In genomic region chr12:53728206-53728605, GRCh38 we compare ENCODE assay signal across 9 cellular contexts. TPM values are rescaled to one million over a fixed set of nuclear protein-coding genes. Genes with fewer than 3 reads are reported as not detected.
DNase-seq lines count a peak whose midpoint lies in the region; ATAC-seq and TF ChIP-seq lines count a peak whose summit lies in the region.
"Had no signal": no experiment of that assay in that cellular context is flagged by ENCODE, and none has a peak within 500 bp of the region (broad histone marks: within the 10 kb centered on the region; RNA-seq: fewer than 3 reads in every experiment).

No MANE protein-coding gene starts in this region.

- H3K27ac ChIP-seq in ectodermal cell (ENCODE audit: insufficient read depth, low read depth, low read length, poor library complexity, severe bottlenecking) (peak overlapping the region; percentile 61), neutrophil (no peak overlapping the region)
- H3K27ac ChIP-seq: foreskin keratinocyte had no signal

- H3K36me3 ChIP-seq in ectodermal cell (ENCODE audit: control insufficient read depth, insufficient read depth, low read length) = no peaks in the 10 kb centered on the region
- H3K36me3 ChIP-seq in neutrophil = peaks cover 21% of the 10 kb centered on the region

- ATAC-seq in HG03354 (IDR thresholded peaks at IDR 0.05; ENCODE audit: poor library complexity, severe bottlenecking, unreplicated experiment) (no peak), HG02852 (IDR thresholded peaks at IDR 0.05; ENCODE audit: unreplicated experiment) (no peak)

- H3K4me1 ChIP-seq in ectodermal cell (ENCODE audit: control insufficient read depth, insufficient read depth, low read length) (peaks cover 8% of the 10 kb centered on the region), neutrophil (ENCODE audit: control insufficient read depth in 1 of 2, insufficient read depth in 1 of 2, low read depth in 1 of 2, low read length in 1 of 2) (peaks cover 20 to 21% of the 10 kb centered on the region in 2 experiments)

- peak overlapping the region; percentile 92 for H3K4me3 Mint-ChIP-seq in Calu3 (ENCODE audit: low read depth, unreplicated experiment)

- no peak for DNase-seq in Calu3
- peak; percentile 50 for DNase-seq in NCI-H774 (lab: John Stamatoyannopoulos, UW)
- DNase-seq in OCI-M1 (lab: John Stamatoyannopoulos, UW) = no peak
- DNase-seq in GDM1 (lab: John Stamatoyannopoulos, UW) = no peak

- CTCF ChIA-PET in Calu3 (lab: Charles Lee) = interaction anchor here (0.6 to 1.6 kb wide), 4 partner anchors 15 to 283 kb away, joined by 3 to 4 read pairs (median 3); no protein-coding TSS in a partner anchor

- intact Hi-C loops in Calu3 (cut with micrococcal nuclease; ENCODE audit: unreplicated experiment) = no loop called here

- TF ChIP-seq CTCF in Calu3 (IDR thresholded peaks at IDR 0.05; ENCODE audit: unreplicated experiment) = no peak
- no peak for TF ChIP-seq CTCF in neutrophil (IDR thresholded peaks at IDR 0.05)

- H3K27me3 ChIP-seq in ectodermal cell (ENCODE audit: control insufficient read depth, insufficient read depth, low read length, poor library complexity, severe bottlenecking) (peaks cover 3% of the 10 kb centered on the region), neutrophil (peaks cover 24% of the 10 kb centered on the region)
- H3K27me3 ChIP-seq: foreskin keratinocyte had no signal

- 15 to 23% methylated on average over 7 of the region's 7 CpGs for WGBS in ectodermal cell, 2 experiments

- no peaks in the 10 kb centered on the region for H3K9me3 Mint-ChIP-seq in Calu3 (ENCODE audit: low read depth, unreplicated experiment)

- H3K36me3 Mint-ChIP-seq in Calu3 (ENCODE audit: insufficient read depth, unreplicated experiment) = peaks cover 16% of the 10 kb centered on the region

- no peak overlapping the region for H3K27ac Mint-ChIP-seq in Calu3 (ENCODE audit: unreplicated experiment)

- peaks cover 10% of the 10 kb centered on the region for H3K4me1 Mint-ChIP-seq in Calu3 (ENCODE audit: low read depth, unreplicated experiment)

- peak overlapping the region; percentile 82 for H3K4me3 ChIP-seq in ectodermal cell (ENCODE audit: insufficient read depth, low read depth, low read length)
- H3K4me3 ChIP-seq in neutrophil (ENCODE audit: low read depth in 1 of 2, low read length in 1 of 2) = peak overlapping the region; percentile 75 to 87

- no peaks in the 10 kb centered on the region for H3K27me3 Mint-ChIP-seq in Calu3 (ENCODE audit: unreplicated experiment)

- BruUV-seq in Calu3 (replicated peaks; lab: Mats Ljungman, UMichigan) = no TSS peak

- H3K9me3 ChIP-seq in ectodermal cell (ENCODE audit: control insufficient read depth, low read length) (no peaks in the 10 kb centered on the region), neutrophil (no peaks in the 10 kb centered on the region)

RNA-seq across cellular contexts. Expression of gene CALCOCO1, which starts 1.0 kb away (rescaled TPM):
- total RNA-seq in Calu3 (2022) = 42.1 and 44.4 TPM in 2 replicates
- 65.5 TPM for polyA plus RNA-seq in ectodermal cell (2013, experiment 1 of 4)
- polyA plus RNA-seq in ectodermal cell (2013, experiment 2 of 4) = 66.7 TPM
- 51.8 TPM for polyA plus RNA-seq in ectodermal cell (2013, experiment 3 of 4)
- polyA plus RNA-seq in ectodermal cell (2013, experiment 4 of 4) = 63.4 TPM

RNA-seq across cellular contexts. Expression of gene CISTR, which starts 23.6 kb away (rescaled TPM):
- not detected in 2 replicates for total RNA-seq in Calu3 (2022)
- not detected for polyA plus RNA-seq in ectodermal cell (2013, experiment 1 of 4)
- polyA plus RNA-seq in ectodermal cell (2013, experiment 2 of 4) = not detected
- polyA plus RNA-seq in ectodermal cell (2013, experiment 3 of 4) = not detected
- not detected for polyA plus RNA-seq in ectodermal cell (2013, experiment 4 of 4)
- total RNA-seq: foreskin keratinocyte had no signal
- polyA plus RNA-seq: foreskin keratinocyte had no signal

RNA-seq across cellular contexts. Expression of gene ATP5MC2, which starts 52.3 kb away (rescaled TPM):
- 169 and 173 TPM in 2 replicates for total RNA-seq in Calu3 (2022)
- 664 TPM for polyA plus RNA-seq in ectodermal cell (2013, experiment 1 of 4)
- polyA plus RNA-seq in ectodermal cell (2013, experiment 2 of 4) = 625 TPM
- polyA plus RNA-seq in ectodermal cell (2013, experiment 3 of 4) = 675 TPM
- 751 TPM for polyA plus RNA-seq in ectodermal cell (2013, experiment 4 of 4)
